8 cellular contexts compared by ENCODE assay signal in the genomic region with DNA sequence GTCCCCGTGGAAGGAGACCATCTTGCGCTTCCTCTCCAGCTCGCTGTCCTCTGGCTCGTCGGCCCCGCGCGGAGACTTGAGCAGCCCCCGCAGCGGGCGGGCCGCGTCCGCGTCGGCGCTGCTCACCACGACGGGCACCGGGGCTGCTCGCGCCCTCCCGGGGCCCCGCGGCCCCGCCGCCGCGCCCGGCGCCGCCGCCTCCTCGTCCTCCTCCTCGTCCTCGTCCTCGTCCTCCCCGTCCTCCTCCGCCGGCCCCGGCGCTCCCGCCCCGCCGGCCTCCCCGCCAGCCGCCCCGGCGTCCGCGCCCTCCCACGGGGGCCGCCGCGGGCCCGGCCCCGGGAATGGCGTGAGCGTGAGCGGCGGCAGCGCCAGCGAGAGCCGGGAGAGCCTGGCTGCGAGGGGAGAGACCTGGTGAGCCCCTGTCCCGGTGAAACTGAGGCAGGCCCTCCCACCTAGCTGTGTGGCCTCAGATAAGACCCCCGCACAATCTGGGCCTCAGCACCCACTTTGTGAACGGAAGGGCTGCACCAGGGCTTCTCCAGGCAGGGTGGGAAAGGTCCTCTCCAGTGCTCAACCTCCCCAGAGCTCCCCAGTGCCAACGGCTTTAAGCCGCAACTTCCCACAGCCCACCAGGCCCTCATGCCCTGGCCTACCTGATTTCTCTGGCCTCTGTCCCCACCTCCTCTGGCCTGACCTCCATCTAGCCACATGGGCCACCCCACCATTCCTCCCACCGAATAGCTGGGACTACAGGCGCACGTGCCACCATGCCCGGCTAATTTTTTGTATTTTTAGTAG. TPM values are rescaled to one million over a fixed set of nuclear protein-coding genes. Genes with fewer than 3 reads are reported as not detected.
DNase-seq lines count a peak whose midpoint lies in the region; ATAC-seq and TF ChIP-seq lines count a peak whose summit lies in the region.

No MANE protein-coding gene starts in this region.

- peaks cover 46% of the 10 kb centered on the region for H3K4me1 Mint-ChIP-seq in activated CD4-positive, alpha-beta memory T cell treated with anti-CD3 and anti-CD28 coated beads, Interleukin-2, amount 10 ng/mL, durations not matched to agents 7 days and 5 days
- H3K4me1 Mint-ChIP-seq in stimulated activated naive B cell treated with anti-CD40 and anti-IgM and Interleukin-4, amounts not matched to agents 10 μg/mL and 1 μg/mL and 100 μg/mL, for 72 hours = peaks cover 28 to 48% of the 10 kb centered on the region in 2 donors

- peak overlapping the region; percentile 68 for H3K27ac ChIP-seq in hepatocyte

- POLR2A ChIA-PET in activated CD4-positive, alpha-beta memory T cell treated with anti-CD3 and anti-CD28 coated beads, Interleukin-2, amount 10 ng/mL, durations not matched to agents 7 days and 5 days (lab: Charles Lee) = interaction anchor here (0.9 to 2.5 kb wide), 5 partner anchors 13 to 124 kb away, joined by 3 to 8 read pairs (median 4); no protein-coding TSS in a partner anchor

- DNase-seq in H7 = peak; percentile 51
- no peak for DNase-seq in activated CD4-positive, alpha-beta memory T cell treated with anti-CD3 and anti-CD28 coated beads, Interleukin-2, amount 10 ng/mL, durations not matched to agents 7 days and 5 days
- no peak for DNase-seq in hepatocyte (ENCODE audit: low spot score)
- no peak for DNase-seq in stimulated activated naive B cell treated with anti-CD40 and anti-IgM and Interleukin-4, amounts not matched to agents 10 μg/mL and 1 μg/mL and 100 μg/mL, for 72 hours
- no peak for DNase-seq in T1000 (lab: John Stamatoyannopoulos, UW)
- DNase-seq in kidney tubule cell (ENCODE audit: low spot score) = no peak

- 27% methylated on average over 26 of the region's 74 CpGs for WGBS in hepatocyte (ENCODE audit: low lambda C conversion rate, missing lambda C conversion rate)

- CTCF ChIA-PET in activated CD4-positive, alpha-beta memory T cell treated with anti-CD3 and anti-CD28 coated beads, Interleukin-2, amount 10 ng/mL, durations not matched to agents 7 days and 5 days (lab: Charles Lee) = interaction anchor here (0.6 to 2.0 kb wide), 10 partner anchors 12 to 180 kb away, joined by 3 to 14 read pairs (median 4); partner anchors contain the start of genes SPHK2, SYNGR4 and TMEM143

- peak overlapping the region; percentile 60 for H3K4me3 Mint-ChIP-seq in activated CD4-positive, alpha-beta memory T cell treated with anti-CD3 and anti-CD28 coated beads, Interleukin-2, amount 10 ng/mL, durations not matched to agents 7 days and 5 days
- H3K4me3 Mint-ChIP-seq in stimulated activated naive B cell treated with anti-CD40 and anti-IgM and Interleukin-4, amounts not matched to agents 10 μg/mL and 1 μg/mL and 100 μg/mL, for 72 hours = peak overlapping the region; percentile 77 to 81

- H3K4me1 ChIP-seq in hepatocyte (ENCODE audit: insufficient read depth) = peaks cover 7% of the 10 kb centered on the region

- peak overlapping the region; percentile 69 for H3K4me3 ChIP-seq in H7 (ENCODE audit: insufficient read depth, low read depth, low read length)
- H3K4me3 ChIP-seq in hepatocyte = peak overlapping the region; percentile 37

- H3K79me2 ChIP-seq in hepatocyte = peaks cover 7% of the 10 kb centered on the region

- H3K27me3 ChIP-seq in H7 (ENCODE audit: control insufficient read depth, insufficient read depth, low read length) = peaks cover 29% of the 10 kb centered on the region
- H3K27me3 ChIP-seq in hepatocyte = no peaks in the 10 kb centered on the region

- H3K36me3 ChIP-seq in H7 (replicated peaks; ENCODE audit: control insufficient read depth, insufficient read depth, low read length) (no peaks in the 10 kb centered on the region; the same call in 1 of the 2 replicates), hepatocyte (replicated peaks; ENCODE audit: insufficient read depth, low read depth) (no peaks in the 10 kb centered on the region)

- H3K9me2 ChIP-seq in hepatocyte (replicated peaks; ENCODE audit: insufficient read depth) = no peaks in the 10 kb centered on the region

- no peaks in the 10 kb centered on the region for H3K36me3 Mint-ChIP-seq in activated CD4-positive, alpha-beta memory T cell treated with anti-CD3 and anti-CD28 coated beads, Interleukin-2, amount 10 ng/mL, durations not matched to agents 7 days and 5 days (ENCODE audit: low read depth)
- H3K36me3 Mint-ChIP-seq in stimulated activated naive B cell treated with anti-CD40 and anti-IgM and Interleukin-4, amounts not matched to agents 10 μg/mL and 1 μg/mL and 100 μg/mL, for 72 hours = peaks cover 2 to 6% of the 10 kb centered on the region in 2 donors

- H3K4me2 ChIP-seq in hepatocyte = peak overlapping the region; percentile 94

- no peak for TF ChIP-seq CTCF in hepatocyte (IDR thresholded peaks at IDR 0.05; ENCODE audit: poor library complexity)

- no peaks in the 10 kb centered on the region for H3K9me3 Mint-ChIP-seq in activated CD4-positive, alpha-beta memory T cell treated with anti-CD3 and anti-CD28 coated beads, Interleukin-2, amount 10 ng/mL, durations not matched to agents 7 days and 5 days
- H3K9me3 Mint-ChIP-seq in stimulated activated naive B cell treated with anti-CD40 and anti-IgM and Interleukin-4, amounts not matched to agents 10 μg/mL and 1 μg/mL and 100 μg/mL, for 72 hours = peaks cover 6 to 8% of the 10 kb centered on the region in 2 donors

- H3K27ac Mint-ChIP-seq in activated CD4-positive, alpha-beta memory T cell treated with anti-CD3 and anti-CD28 coated beads, Interleukin-2, amount 10 ng/mL, durations not matched to agents 7 days and 5 days = no peak overlapping the region
- H3K27ac Mint-ChIP-seq in stimulated activated naive B cell treated with anti-CD40 and anti-IgM and Interleukin-4, amounts not matched to agents 10 μg/mL and 1 μg/mL and 100 μg/mL, for 72 hours = peak overlapping the region; percentile 51

- H3K9me3 ChIP-seq in hepatocyte (ENCODE audit: low read depth) = no peaks in the 10 kb centered on the region

- H4K20me1 ChIP-seq in hepatocyte (ENCODE audit: insufficient read depth, poor library complexity, severe bottlenecking) = no peaks in the 10 kb centered on the region

- peak overlapping the region; percentile 46 for H2AFZ ChIP-seq in hepatocyte

- peak; percentile 1 to 6 for ATAC-seq in stimulated activated naive B cell treated with anti-CD40 and anti-IgM and Interleukin-4, amounts not matched to agents 10 μg/mL and 1 μg/mL and 100 μg/mL, for 72 hours (replicated peaks)
- ATAC-seq in GM21786 (IDR thresholded peaks at IDR 0.05; ENCODE audit: unreplicated experiment) (no peak), GM18907 (IDR thresholded peaks at IDR 0.05; ENCODE audit: unreplicated experiment) (no peak)

- H3K27me3 Mint-ChIP-seq in activated CD4-positive, alpha-beta memory T cell treated with anti-CD3 and anti-CD28 coated beads, Interleukin-2, amount 10 ng/mL, durations not matched to agents 7 days and 5 days = peaks cover 57% of the 10 kb centered on the region
- H3K27me3 Mint-ChIP-seq in stimulated activated naive B cell treated with anti-CD40 and anti-IgM and Interleukin-4, amounts not matched to agents 10 μg/mL and 1 μg/mL and 100 μg/mL, for 72 hours = peaks cover 45 to 63% of the 10 kb centered on the region in 2 donors

RNA-seq across cellular contexts. Expression of gene LMTK3, which starts 17.7 kb away (rescaled TPM):
- 3.0 and 3.6 TPM in 2 replicates for total RNA-seq in H7 (2014; rRNA removed; shearing (Covaris generic))
- 1 to 10 TPM; 3.8 to 5.4 TPM for total RNA-seq in activated CD4-positive, alpha-beta memory T cell treated with anti-CD3 and anti-CD28 coated beads, Interleukin-2, amount 10 ng/mL, durations not matched to agents 7 days and 5 days
- total RNA-seq in hepatocyte = 2.1 and 3.7 TPM in 2 replicates
- 1.3 and 2.1 TPM in 2 replicates for polyA plus RNA-seq in hepatocyte

RNA-seq across cellular contexts. Expression of gene CYTH2, which starts 24.7 kb away (rescaled TPM):
- 42.9 and 51.3 TPM in 2 replicates for total RNA-seq in H7 (2014; rRNA removed; shearing (Covaris generic))
- total RNA-seq in activated CD4-positive, alpha-beta memory T cell treated with anti-CD3 and anti-CD28 coated beads, Interleukin-2, amount 10 ng/mL, durations not matched to agents 7 days and 5 days = 10 to 100 TPM; 53.2 to 55.3 TPM
- total RNA-seq in hepatocyte = 63.1 and 69.6 TPM in 2 replicates
- polyA plus RNA-seq in hepatocyte = 80.1 and 106 TPM in 2 replicates

RNA-seq across cellular contexts. Expression of gene KCNJ14, which starts 38.5 kb away (rescaled TPM):
- 0.21 and 0.70 TPM in 2 replicates for total RNA-seq in H7 (2014; rRNA removed; shearing (Covaris generic))
- under 1 TPM; 0.73 to 0.86 TPM for total RNA-seq in activated CD4-positive, alpha-beta memory T cell treated with anti-CD3 and anti-CD28 coated beads, Interleukin-2, amount 10 ng/mL, durations not matched to agents 7 days and 5 days
- total RNA-seq in hepatocyte = 0.12 and 0.70 TPM in 2 replicates
- polyA plus RNA-seq in hepatocyte = 0.32 and 1.1 TPM in 2 replicates

RNA-seq across cellular contexts. Expression of gene GRWD1, which starts 48.1 kb away (rescaled TPM):
- total RNA-seq in H7 (2014; rRNA removed; shearing (Covaris generic)) = 80.6 and 97.8 TPM in 2 replicates
- 10 to 100 TPM; 25.6 to 27.1 TPM for total RNA-seq in activated CD4-positive, alpha-beta memory T cell treated with anti-CD3 and anti-CD28 coated beads, Interleukin-2, amount 10 ng/mL, durations not matched to agents 7 days and 5 days
- total RNA-seq in hepatocyte = 25.2 and 25.9 TPM in 2 replicates
- polyA plus RNA-seq in hepatocyte = 33.1 and 36.6 TPM in 2 replicates

RNA-seq across cellular contexts. Expression of gene SULT2B1, which starts 58.1 kb away (rescaled TPM):
- 1.8 and 2.8 TPM in 2 replicates for total RNA-seq in H7 (2014; rRNA removed; shearing (Covaris generic))
- not detected for total RNA-seq in activated CD4-positive, alpha-beta memory T cell treated with anti-CD3 and anti-CD28 coated beads, Interleukin-2, amount 10 ng/mL, durations not matched to agents 7 days and 5 days
- not detected in 2 replicates for total RNA-seq in hepatocyte
- 0.43 and 0.79 TPM in 2 replicates for polyA plus RNA-seq in hepatocyte

Comparison
In these comparisons a context has a peak if more than half of its experiments do, and no peak if none do; other contexts are left out.
1. ATAC-seq: peak in stimulated activated naive B cell treated with anti-CD40 and anti-IgM and Interleukin-4, amounts not matched to agents 10 μg/mL and 1 μg/mL and 100 μg/mL, for 72 hours (2 of 2); none in GM21786 (single experiment) and GM18907 (single experiment).